13 cellular contexts compared by ENCODE assay signal in the genomic region with DNA sequence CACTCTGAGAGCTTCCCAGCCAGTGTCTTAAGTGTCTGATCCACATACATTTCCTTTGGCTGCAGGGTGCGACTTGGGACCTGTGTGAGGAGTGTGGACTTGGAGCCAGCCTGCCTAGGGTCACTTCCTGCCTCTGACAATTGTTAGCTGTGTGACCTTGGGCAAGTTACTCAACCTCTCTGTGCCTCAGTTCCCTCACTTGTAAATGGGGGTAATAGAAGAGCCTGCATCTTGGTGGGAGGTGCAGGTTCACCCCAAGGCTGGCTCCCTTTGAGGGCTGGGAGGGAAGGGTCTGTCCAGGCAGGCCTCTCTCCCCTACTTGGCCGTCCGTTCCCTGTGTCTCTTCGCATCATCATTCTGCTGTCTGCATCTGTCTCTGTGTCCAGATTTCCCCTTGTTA.
"Had no signal": no experiment of that assay in that cellular context is flagged by ENCODE, and none has a peak within 500 bp of the region (broad histone marks: within the 10 kb centered on the region; RNA-seq: fewer than 3 reads in every experiment).

No MANE protein-coding gene starts in this region.

- H3K4me1 ChIP-seq: breast epithelium, prostate gland had no signal

- H3K4me1 Mint-ChIP-seq: activated T-helper 17 cell treated with anti-CD3 and anti-CD28 coated beads, Interleukin-2, amount 50 U/mL, for 72 hours had no signal

- H3K27ac ChIP-seq: breast epithelium, gastroesophageal sphincter, prostate gland, spleen had no signal

- H3K4me3 ChIP-seq: breast epithelium, gastroesophageal sphincter, prostate gland, spleen had no signal

- DNase-seq: activated CD4-positive, alpha-beta T cell treated with anti-CD3 and anti-CD28 coated beads, Interleukin-2, amount 50 U/mL, for 1 hour; activated CD8-positive, alpha-beta memory T cell treated with anti-CD3 and anti-CD28 coated beads for 24 hours; activated naive CD4-positive, alpha-beta T cell treated with Interleukin-2 at 50 U/mL for 16 hours; cerebellar nuclear complex; naive thymus-derived CD4-positive, alpha-beta T cell; spleen; T-cell; T-helper 9 cell had no signal

- H3K4me3 Mint-ChIP-seq: activated T-helper 17 cell treated with anti-CD3 and anti-CD28 coated beads, Interleukin-2, amount 50 U/mL, for 72 hours; dendritic cell treated with granulocyte-macrophage colony-stimulating factor and Interleukin-4, amounts not matched to agents 40 ng/mL and 50 ng/mL, for 4 days; naive thymus-derived CD4-positive, alpha-beta T cell; T-cell had no signal

- H3K36me3 Mint-ChIP-seq: naive thymus-derived CD4-positive, alpha-beta T cell had no signal

- H3K27ac Mint-ChIP-seq: activated T-helper 17 cell treated with anti-CD3 and anti-CD28 coated beads, Interleukin-2, amount 50 U/mL, for 72 hours; naive thymus-derived CD4-positive, alpha-beta T cell; T-cell had no signal

- H3K36me3 ChIP-seq: breast epithelium, gastroesophageal sphincter, prostate gland had no signal

- H3K9me3 ChIP-seq: breast epithelium, gastroesophageal sphincter, prostate gland, spleen had no signal

- H3K27me3 ChIP-seq: breast epithelium, gastroesophageal sphincter, spleen had no signal

- H3K9me3 Mint-ChIP-seq: activated T-helper 17 cell treated with anti-CD3 and anti-CD28 coated beads, Interleukin-2, amount 50 U/mL, for 72 hours; dendritic cell treated with granulocyte-macrophage colony-stimulating factor and Interleukin-4, amounts not matched to agents 40 ng/mL and 50 ng/mL, for 4 days; naive thymus-derived CD4-positive, alpha-beta T cell; T-cell had no signal

- H3K27me3 Mint-ChIP-seq: activated T-helper 17 cell treated with anti-CD3 and anti-CD28 coated beads, Interleukin-2, amount 50 U/mL, for 72 hours; dendritic cell treated with granulocyte-macrophage colony-stimulating factor and Interleukin-4, amounts not matched to agents 40 ng/mL and 50 ng/mL, for 4 days; naive thymus-derived CD4-positive, alpha-beta T cell; T-cell had no signal
